9 cellular contexts compared by ENCODE assay signal in the genomic region with DNA sequence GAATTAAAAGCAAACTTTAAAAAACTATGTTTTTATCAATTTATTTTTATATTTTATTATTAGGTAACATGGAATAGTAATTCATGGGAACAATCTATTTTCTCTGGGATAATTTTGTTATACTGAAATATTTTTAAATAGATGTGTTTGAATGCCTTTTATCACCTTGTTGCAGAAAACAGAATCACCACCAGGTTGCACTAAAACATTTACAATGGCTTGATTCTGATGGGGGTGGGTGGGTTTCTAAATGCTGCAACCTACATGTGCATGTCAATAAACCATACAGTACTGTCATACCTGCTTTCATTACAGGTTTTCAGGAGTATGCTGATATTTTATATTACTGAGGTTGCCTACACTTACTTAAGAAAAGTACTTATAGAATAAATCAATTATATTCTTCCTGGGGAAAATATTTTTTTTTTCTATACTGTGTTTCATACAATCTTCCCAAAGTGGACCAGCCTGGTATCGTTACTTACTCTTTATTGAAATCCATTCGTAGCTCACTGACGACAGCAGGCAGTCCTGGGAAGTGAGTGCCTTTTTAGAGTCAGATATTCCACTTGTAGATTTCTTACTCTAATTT.
DNase-seq lines count a peak whose midpoint lies in the region; ATAC-seq, FAIRE-seq and TF ChIP-seq lines count a peak whose summit lies in the region.
"Had no signal": no experiment of that assay in that cellular context is flagged by ENCODE, and none has a peak within 500 bp of the region (broad histone marks: within the 10 kb centered on the region; RNA-seq: fewer than 3 reads in every experiment).

No MANE protein-coding gene starts in this region.

- FAIRE-seq in D721Med (lab: Jason Lieb, UNC): peak; percentile 97

- H3K4me3 ChIP-seq in fibroblast of villous mesenchyme (ENCODE audit: low read depth, low read length) (no peak overlapping the region), mucosa of descending colon (no peak overlapping the region)

- no peaks in the 10 kb centered on the region for H3K36me3 ChIP-seq in mucosa of descending colon (ENCODE audit: low read depth)

- no peak overlapping the region for H3K27ac ChIP-seq in RWPE1

- POLR2A ChIA-PET in RWPE1 (lab: Yijun Ruan, JAX; ENCODE audit: low non-redundant PET): no interaction called here

- TF ChIP-seq CTCF in D721Med (IDR thresholded peaks at IDR 0.05; ENCODE audit: insufficient read depth, missing control alignments) (peak; percentile 88), RWPE1 (conservative IDR thresholded peaks at IDR 0.05; ENCODE audit: low read depth) (peak; percentile 33), fibroblast of villous mesenchyme (IDR thresholded peaks at IDR 0.05; ENCODE audit: insufficient read depth, low read depth, low read length) (peak; percentile 65), mucosa of descending colon (IDR thresholded peaks at IDR 0.05) (no peak)

- no peak for DNase-seq in D721Med (ENCODE audit: insufficient read length, low spot score)
- peak; percentile 71 for DNase-seq in RWPE1 (ENCODE audit: low spot score)
- DNase-seq in fibroblast of villous mesenchyme (ENCODE audit: low read depth): peak; percentile 57
- no peak for DNase-seq in mucosa of descending colon
- DNase-seq in stimulated activated CD4-positive, alpha-beta T cell treated with anti-CD3 and anti-CD28 coated beads, Interleukin-4, amount 100 ng/mL, for 24 hours: no peak

- ATAC-seq in HG02981 (IDR thresholded peaks at IDR 0.05; ENCODE audit: unreplicated experiment) (peak; percentile 62), mucosa of descending colon (no peak), GM21717 (IDR thresholded peaks at IDR 0.05; ENCODE audit: unreplicated experiment) (no peak), GM18861 (IDR thresholded peaks at IDR 0.05; ENCODE audit: unreplicated experiment) (no peak)
- ATAC-seq: T-cell had no signal

- no peaks in the 10 kb centered on the region for H3K9me3 ChIP-seq in mucosa of descending colon

- intact Hi-C loops in mucosa of descending colon (cut with DNase I, micrococcal nuclease): no loop called here

- CTCF ChIA-PET in RWPE1 (lab: Yijun Ruan, JAX): interaction anchor here (0.7 to 1.2 kb wide), 2 partner anchors 472 to 712 kb away, joined by 3 to 6 read pairs; no protein-coding TSS in a partner anchor

- H3K4me1 ChIP-seq in mucosa of descending colon (ENCODE audit: low read depth): no peaks in the 10 kb centered on the region

Comparison
In these comparisons a context has a peak if more than half of its experiments do, and no peak if none do; other contexts are left out.
1. DNase-seq: peak in RWPE1 (single experiment) and fibroblast of villous mesenchyme (single experiment); none in D721Med (single experiment), mucosa of descending colon (0 of 3) and stimulated activated CD4-positive, alpha-beta T cell treated with anti-CD3 and anti-CD28 coated beads, Interleukin-4, amount 100 ng/mL, for 24 hours (single experiment).